Comparison of ENCODE assay signal across 9 cellular contexts in the genomic region with DNA sequence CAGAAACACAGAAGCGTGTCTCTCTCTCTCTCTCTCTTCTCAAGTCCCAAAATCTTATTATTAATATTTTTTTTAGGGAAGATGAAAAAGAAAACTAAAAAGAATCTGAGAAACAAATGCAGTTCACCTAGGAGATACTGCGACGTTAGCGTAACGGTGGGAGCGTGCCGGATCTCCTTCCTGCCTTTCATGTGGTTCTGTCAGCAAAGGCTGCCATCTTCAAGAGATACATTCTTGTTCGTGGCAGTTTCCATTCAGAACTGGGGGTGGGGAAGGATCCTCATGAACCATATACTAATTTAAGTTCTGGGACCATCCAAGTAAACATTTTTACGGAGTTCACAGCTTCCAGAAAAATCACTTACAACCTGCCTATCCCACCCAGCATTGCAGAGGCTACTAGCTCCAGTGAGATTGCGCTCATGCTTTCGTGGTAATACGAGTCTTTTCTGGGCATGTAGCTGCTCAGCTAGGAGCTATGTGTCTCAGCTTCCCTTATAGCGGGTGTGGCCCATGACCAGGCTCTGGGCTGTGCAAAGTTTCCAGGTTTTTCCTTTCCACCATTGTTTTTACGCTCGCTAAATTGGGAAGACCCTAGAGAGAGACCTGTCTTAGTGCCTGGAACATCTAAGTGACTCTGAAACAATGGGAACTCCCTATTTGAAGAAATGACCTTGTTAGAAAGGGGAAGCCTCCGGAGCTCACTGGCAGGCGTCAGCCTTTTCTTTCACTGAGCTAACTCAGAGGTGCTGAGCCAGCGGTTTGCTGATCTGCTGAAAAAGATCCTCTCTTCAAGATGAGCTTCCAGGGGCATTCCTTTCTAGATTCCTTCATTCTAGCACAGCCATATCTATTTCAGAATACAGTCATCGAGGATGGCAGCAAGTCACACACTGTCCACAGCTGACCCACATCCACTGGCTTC. TPM values are rescaled to one million over a fixed set of nuclear protein-coding genes. Genes with fewer than 3 reads are reported as not detected.
DNase-seq lines count a peak whose midpoint lies in the region; ATAC-seq and TF ChIP-seq lines count a peak whose summit lies in the region.
"Had no signal": no experiment of that assay in that cellular context is flagged by ENCODE, and none has a peak within 500 bp of the region (broad histone marks: within the 10 kb centered on the region; RNA-seq: fewer than 3 reads in every experiment).

No MANE protein-coding gene starts in this region.

- H3K4me1 ChIP-seq in Caco-2, result peaks cover 35% of the 10 kb centered on the region

- H3K4me3 Mint-ChIP-seq in activated T-cell treated with anti-CD3 and anti-CD28 coated beads, Interleukin-2, amount 50 U/mL, for 72 hours, result peak overlapping the region; percentile 83 to 92
- peak overlapping the region; percentile 37 to 43 for H3K4me3 Mint-ChIP-seq in stimulated activated naive B cell treated with anti-CD40 and anti-IgM and Interleukin-4, amounts not matched to agents 10 μg/mL and 1 μg/mL and 100 μg/mL, for 72 hours
- no peak overlapping the region for H3K4me3 Mint-ChIP-seq in Caco-2 (ENCODE audit: unreplicated experiment)

- intact Hi-C loops in Caco-2 (cut with micrococcal nuclease; ENCODE audit: unreplicated experiment), result loop anchor here (1.0 kb wide), 2 partner anchors 23 to 29 kb away; no protein-coding TSS in a partner anchor

- H3K36me3 Mint-ChIP-seq in activated T-cell treated with anti-CD3 and anti-CD28 coated beads, Interleukin-2, amount 50 U/mL, for 72 hours (ENCODE audit: insufficient read depth in 2 of 2), result peaks cover 25 to 50% of the 10 kb centered on the region in 2 donors
- peaks cover 68 to 85% of the 10 kb centered on the region in 2 donors for H3K36me3 Mint-ChIP-seq in stimulated activated naive B cell treated with anti-CD40 and anti-IgM and Interleukin-4, amounts not matched to agents 10 μg/mL and 1 μg/mL and 100 μg/mL, for 72 hours
- H3K36me3 Mint-ChIP-seq in Caco-2 (ENCODE audit: insufficient read depth, unreplicated experiment), result no peaks in the 10 kb centered on the region

- BruUV-seq in Caco-2 (replicated peaks; lab: Mats Ljungman, UMichigan), result no TSS peak

- H3K36me3 ChIP-seq in Caco-2 (ENCODE audit: control insufficient read depth, insufficient read depth, low read length), result no peaks in the 10 kb centered on the region

- CTCF ChIA-PET in Caco-2 (lab: Charles Lee), result no interaction called here

- peaks cover 94% of the 10 kb centered on the region for H3K4me1 Mint-ChIP-seq in activated T-cell treated with anti-CD3 and anti-CD28 coated beads, Interleukin-2, amount 50 U/mL, for 72 hours (ENCODE audit: low read depth)
- H3K4me1 Mint-ChIP-seq in stimulated activated naive B cell treated with anti-CD40 and anti-IgM and Interleukin-4, amounts not matched to agents 10 μg/mL and 1 μg/mL and 100 μg/mL, for 72 hours, result peaks cover 72 to 94% of the 10 kb centered on the region in 2 donors
- H3K4me1 Mint-ChIP-seq in Caco-2 (ENCODE audit: low read depth, unreplicated experiment), result peaks cover 18% of the 10 kb centered on the region

- H3K9me3 ChIP-seq in Caco-2, result no peaks in the 10 kb centered on the region

- no peak for TF ChIP-seq CTCF in Caco-2 (IDR thresholded peaks at IDR 0.05; ENCODE audit: insufficient read depth in 1 of 2, low read depth in 1 of 2, low read length in 1 of 2, severe bottlenecking in 1 of 2, unreplicated experiment in 1 of 2)

- peak overlapping the region; percentile 99 for H3K27ac Mint-ChIP-seq in activated T-cell treated with anti-CD3 and anti-CD28 coated beads, Interleukin-2, amount 50 U/mL, for 72 hours
- peak overlapping the region; percentile 87 for H3K27ac Mint-ChIP-seq in stimulated activated naive B cell treated with anti-CD40 and anti-IgM and Interleukin-4, amounts not matched to agents 10 μg/mL and 1 μg/mL and 100 μg/mL, for 72 hours
- H3K27ac Mint-ChIP-seq in Caco-2 (ENCODE audit: unreplicated experiment), result no peak overlapping the region

- no peaks in the 10 kb centered on the region for H3K27me3 ChIP-seq in Caco-2 (replicated peaks; ENCODE audit: control insufficient read depth, insufficient read depth, low read length)

- no peak overlapping the region for H3K4me3 ChIP-seq in Caco-2 (ENCODE audit: low read depth, low read length)

- DNase-seq in NOMO-1 treated with dmso at 0.1 percent for 144 hours (lab: John Stamatoyannopoulos, UW; ENCODE audit: unreplicated experiment) (peak; percentile 1), left lobe of liver (ENCODE audit: low spot score) (no peak), NCI-H128 (lab: John Stamatoyannopoulos, UW; ENCODE audit: unreplicated experiment) (no peak), Caco-2 (no peak)
- peak; percentile 63 to 77 for DNase-seq in activated T-cell treated with anti-CD3 and anti-CD28 coated beads, Interleukin-2, amount 50 U/mL, for 72 hours
- no peak for DNase-seq in stimulated activated naive B cell treated with anti-CD40 and anti-IgM and Interleukin-4, amounts not matched to agents 10 μg/mL and 1 μg/mL and 100 μg/mL, for 72 hours

- POLR2A ChIA-PET in Caco-2 (lab: Charles Lee), result no interaction called here

- H3K9me3 Mint-ChIP-seq in activated T-cell treated with anti-CD3 and anti-CD28 coated beads, Interleukin-2, amount 50 U/mL, for 72 hours, result peaks cover 2 to 3% of the 10 kb centered on the region in 2 donors
- peaks cover 3 to 5% of the 10 kb centered on the region in 2 donors for H3K9me3 Mint-ChIP-seq in stimulated activated naive B cell treated with anti-CD40 and anti-IgM and Interleukin-4, amounts not matched to agents 10 μg/mL and 1 μg/mL and 100 μg/mL, for 72 hours
- no peaks in the 10 kb centered on the region for H3K9me3 Mint-ChIP-seq in Caco-2 (ENCODE audit: unreplicated experiment)

- H3K27me3 Mint-ChIP-seq in activated T-cell treated with anti-CD3 and anti-CD28 coated beads, Interleukin-2, amount 50 U/mL, for 72 hours (ENCODE audit: low read depth), result no peaks in the 10 kb centered on the region
- H3K27me3 Mint-ChIP-seq in stimulated activated naive B cell treated with anti-CD40 and anti-IgM and Interleukin-4, amounts not matched to agents 10 μg/mL and 1 μg/mL and 100 μg/mL, for 72 hours, result no peaks in the 10 kb centered on the region
- H3K27me3 Mint-ChIP-seq in Caco-2 (ENCODE audit: insufficient read depth, unreplicated experiment), result no peaks in the 10 kb centered on the region

- peak; percentile 15 to 22 for ATAC-seq in activated T-cell treated with anti-CD3 and anti-CD28 coated beads, Interleukin-2, amount 50 U/mL, for 72 hours (replicated peaks in 1 of 2)
- ATAC-seq in left lobe of liver (peak; percentile 35), GM21423 (IDR thresholded peaks at IDR 0.05; ENCODE audit: unreplicated experiment) (no peak), GM21723 (IDR thresholded peaks at IDR 0.05; ENCODE audit: unreplicated experiment) (no peak)
- ATAC-seq in stimulated activated naive B cell treated with anti-CD40 and anti-IgM and Interleukin-4, amounts not matched to agents 10 μg/mL and 1 μg/mL and 100 μg/mL, for 72 hours (replicated peaks), result peak; percentile 22 to 29

RNA-seq across cellular contexts. Expression of a gene that starts 17.3 kb away (rescaled TPM):
- 100 to 1,000 TPM in 1 of 2 donors, 10 to 100 TPM in 1; 81.4 to 134 TPM for total RNA-seq in activated T-cell treated with anti-CD3 and anti-CD28 coated beads, Interleukin-2, amount 50 U/mL, for 72 hours
- 0.25 TPM for total RNA-seq in left lobe of liver
- not detected in 2 replicates for total RNA-seq in Caco-2 (2022)
- total RNA-seq: renal cortical epithelial cell had no signal

RNA-seq across cellular contexts. Expression of a gene that starts 50.3 kb away (rescaled TPM):
- total RNA-seq in activated T-cell treated with anti-CD3 and anti-CD28 coated beads, Interleukin-2, amount 50 U/mL, for 72 hours, result 10 to 100 TPM; 10.2 to 16.0 TPM
- total RNA-seq in left lobe of liver, result 3.2 TPM
- not detected in 2 replicates for total RNA-seq in Caco-2 (2022)
- total RNA-seq: renal cortical epithelial cell had no signal

Comparison
In these comparisons a context has a peak if more than half of its experiments do, and no peak if none do; other contexts are left out.
1. DNase-seq: peak in NOMO-1 treated with dmso at 0.1 percent for 144 hours (single experiment) and activated T-cell treated with anti-CD3 and anti-CD28 coated beads, Interleukin-2, amount 50 U/mL, for 72 hours (2 of 2); none in left lobe of liver (single experiment), stimulated activated naive B cell treated with anti-CD40 and anti-IgM and Interleukin-4, amounts not matched to agents 10 μg/mL and 1 μg/mL and 100 μg/mL, for 72 hours (single experiment), NCI-H128 (single experiment) and Caco-2 (0 of 2).
2. ATAC-seq: peak in activated T-cell treated with anti-CD3 and anti-CD28 coated beads, Interleukin-2, amount 50 U/mL, for 72 hours (2 of 2), left lobe of liver (single experiment) and stimulated activated naive B cell treated with anti-CD40 and anti-IgM and Interleukin-4, amounts not matched to agents 10 μg/mL and 1 μg/mL and 100 μg/mL, for 72 hours (2 of 2); none in GM21423 (single experiment) and GM21723 (single experiment).
3. RNA of a gene that starts 17.3 kb away (total RNA-seq): 81.4 to 134 TPM in activated T-cell treated with anti-CD3 and anti-CD28 coated beads, Interleukin-2, amount 50 U/mL, for 72 hours; 0.25 TPM in left lobe of liver (single experiment) and not detected in Caco-2; every median in the first group is over 10 times any median in the second.